In the genomic region with DNA sequence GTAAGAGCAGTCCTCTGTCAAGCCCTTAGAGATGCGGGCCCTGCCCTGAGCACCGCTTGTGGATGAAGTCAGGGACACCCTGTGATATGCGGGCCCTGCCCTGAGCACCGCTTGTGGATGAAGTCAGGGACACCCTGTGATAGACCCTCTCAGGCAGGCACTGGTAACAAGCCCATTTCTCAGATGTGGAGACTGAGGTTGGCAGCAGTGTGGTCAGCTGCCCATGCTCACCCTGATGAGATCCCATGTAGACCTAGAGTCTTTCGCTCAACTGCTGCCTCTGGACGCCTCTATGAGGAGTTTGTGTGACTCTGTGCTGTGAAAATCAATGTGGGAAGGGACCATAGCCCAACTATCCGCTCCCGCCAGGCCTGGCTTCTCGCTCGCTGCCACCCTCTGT, we compare ENCODE assay signal across 33 cellular contexts.
"Had no signal": no experiment of that assay in that cellular context is flagged by ENCODE, and none has a peak within 500 bp of the region (broad histone marks: within the 10 kb centered on the region; RNA-seq: fewer than 3 reads in every experiment).

No MANE protein-coding gene starts in this region.

- H3K27ac ChIP-seq: ascending aorta, VCaP had no signal

- H3K4me1 Mint-ChIP-seq: activated B cell treated with CpG ODN at 0.5 μM for 24 hours; activated CD4-positive, alpha-beta memory T cell treated with anti-CD3 and anti-CD28 coated beads, Interleukin-2, amount 10 ng/mL, durations not matched to agents 7 days and 5 days; activated CD4-positive, alpha-beta T cell treated with anti-CD3 and anti-CD28 coated beads, Interleukin-2, amount 10 ng/mL, durations not matched to agents 7 days and 5 days; activated CD8-positive, alpha-beta memory T cell treated with anti-CD3 and anti-CD28 coated beads, Interleukin-2, amount 10 ng/mL, durations not matched to agents 7 days and 5 days; activated naive CD4-positive, alpha-beta T cell treated with anti-CD3 and anti-CD28 coated beads, Interleukin-2, amount 10 ng/mL, durations not matched to agents 7 days and 5 days; activated naive CD4-positive, alpha-beta T cell treated with anti-CD3 and anti-CD28 coated beads, Interleukin-2, amount 50 U/mL, for 24 hours; activated naive CD8-positive, alpha-beta T cell treated with anti-CD3 and anti-CD28 coated beads, Interleukin-2, amount 10 ng/mL, durations not matched to agents 7 days and 5 days had no signal

- H3K9me3 Mint-ChIP-seq: activated B cell treated with CpG ODN at 0.5 μM for 24 hours; activated CD4-positive, alpha-beta memory T cell treated with anti-CD3 and anti-CD28 coated beads, Interleukin-2, amount 10 ng/mL, durations not matched to agents 7 days and 5 days; activated CD4-positive, alpha-beta T cell treated with anti-CD3 and anti-CD28 coated beads, Interleukin-2, amount 10 ng/mL, durations not matched to agents 7 days and 5 days; activated naive CD4-positive, alpha-beta T cell treated with anti-CD3 and anti-CD28 coated beads, Interleukin-2, amount 10 ng/mL, durations not matched to agents 7 days and 5 days; activated naive CD4-positive, alpha-beta T cell treated with anti-CD3 and anti-CD28 coated beads, Interleukin-2, amount 50 U/mL, for 24 hours; activated naive CD8-positive, alpha-beta T cell treated with anti-CD3 and anti-CD28 coated beads, Interleukin-2, amount 10 ng/mL, durations not matched to agents 7 days and 5 days; activated naive CD8-positive, alpha-beta T cell treated with anti-CD3 and anti-CD28 coated beads, Interleukin-2, amount 50 U/mL, for 24 hours; activated T-cell treated with anti-CD3 and anti-CD28 coated beads, Interleukin-2, amount 50 U/mL, for 24 hours; activated T-helper 2 cell treated with anti-CD3 and anti-CD28 coated beads, Interferon-gamma antibody, Interleukin-2, Interleukin-4, amounts not matched to agents 10 μg/mL and 5 μg/mL and 100 μg/mL, durations not matched to agents 14 hours and 24 hours and 36 hours; T-helper 1 cell treated with Interleukin-12 subunit alpha and Interleukin-12 subunit beta and Interleukin-4 antibody, amounts not matched to agents 30 μg/mL and 1 μg/mL, for 36 hours; T-helper 2 cell treated with Interferon-gamma antibody and Interleukin-4, amounts not matched to agents 5 μg/mL and 100 μg/mL, for 36 hours had no signal

- H3K27ac Mint-ChIP-seq: activated B cell treated with CpG ODN at 0.5 μM for 24 hours; activated CD4-positive, alpha-beta memory T cell treated with anti-CD3 and anti-CD28 coated beads, Interleukin-2, amount 10 ng/mL, durations not matched to agents 7 days and 5 days; activated CD4-positive, alpha-beta T cell treated with anti-CD3 and anti-CD28 coated beads, Interleukin-2, amount 10 ng/mL, durations not matched to agents 7 days and 5 days; activated CD8-positive, alpha-beta memory T cell treated with anti-CD3 and anti-CD28 coated beads, Interleukin-2, amount 10 ng/mL, durations not matched to agents 7 days and 5 days; activated CD8-positive, alpha-beta T cell treated with anti-CD3 and anti-CD28 coated beads, Interleukin-2, amount 10 ng/mL, durations not matched to agents 7 days and 5 days; activated naive CD4-positive, alpha-beta T cell treated with anti-CD3 and anti-CD28 coated beads, Interleukin-2, amount 10 ng/mL, durations not matched to agents 7 days and 5 days; activated naive CD4-positive, alpha-beta T cell treated with anti-CD3 and anti-CD28 coated beads, Interleukin-2, amount 50 U/mL, for 24 hours; activated naive CD8-positive, alpha-beta T cell; activated naive CD8-positive, alpha-beta T cell treated with anti-CD3 and anti-CD28 coated beads, Interleukin-2, amount 10 ng/mL, durations not matched to agents 7 days and 5 days; activated naive CD8-positive, alpha-beta T cell treated with anti-CD3 and anti-CD28 coated beads, Interleukin-2, amount 50 U/mL, for 24 hours; activated T-cell treated with anti-CD3 and anti-CD28 coated beads, Interleukin-2, amount 50 U/mL, for 24 hours; activated T-helper 2 cell treated with anti-CD3 and anti-CD28 coated beads, Interferon-gamma antibody, Interleukin-2, Interleukin-4, amounts not matched to agents 10 μg/mL and 5 μg/mL and 100 μg/mL, durations not matched to agents 14 hours and 24 hours and 36 hours; T-helper 1 cell treated with Interleukin-12 subunit alpha and Interleukin-12 subunit beta and Interleukin-4 antibody, amounts not matched to agents 30 μg/mL and 1 μg/mL, for 36 hours; T-helper 2 cell treated with Interferon-gamma antibody and Interleukin-4, amounts not matched to agents 5 μg/mL and 100 μg/mL, for 36 hours had no signal

- H3K27me3 ChIP-seq: ascending aorta had no signal

- DNase-seq: activated B cell treated with CpG ODN at 0.5 μM for 24 hours; activated CD4-positive, alpha-beta memory T cell treated with anti-CD3 and anti-CD28 coated beads, Interleukin-2, amount 10 ng/mL, durations not matched to agents 7 days and 5 days; activated CD4-positive, alpha-beta T cell treated with anti-CD3 and anti-CD28 coated beads for 48 hours; activated CD4-positive, alpha-beta T cell treated with anti-CD3 and anti-CD28 coated beads, Interleukin-2, amount 10 ng/mL, durations not matched to agents 7 days and 5 days; activated CD4-positive, alpha-beta T cell treated with anti-CD3 and anti-CD28 coated beads, Interleukin-2, amount 50 U/mL, for 48 hours; activated CD4-positive, CD25-positive, alpha-beta regulatory T cell treated with anti-CD3 and anti-CD28 coated beads, Interleukin-2, amount 50 U/mL, for 72 hours; activated CD8-positive, alpha-beta memory T cell treated with anti-CD3 and anti-CD28 coated beads for 24 hours; activated CD8-positive, alpha-beta memory T cell treated with anti-CD3 and anti-CD28 coated beads, Interleukin-2, amount 10 ng/mL, durations not matched to agents 7 days and 5 days; activated CD8-positive, alpha-beta memory T cell treated with anti-CD3 and anti-CD28 coated beads, Interleukin-2, amount 50 U/mL, for 48 hours; activated CD8-positive, alpha-beta T cell treated with anti-CD3 and anti-CD28 coated beads, Interleukin-2, amount 10 ng/mL, durations not matched to agents 7 days and 5 days; activated effector memory CD4-positive, alpha-beta T cell treated with Interleukin-2 at 50 U/mL for 16 hours; activated gamma-delta T cell; activated naive CD4-positive, alpha-beta T cell treated with anti-CD3 and anti-CD28 coated beads, Interleukin-2, amount 10 ng/mL, durations not matched to agents 7 days and 5 days; activated naive CD4-positive, alpha-beta T cell treated with Interleukin-2 at 50 U/mL for 16 hours; activated naive CD8-positive, alpha-beta T cell treated with anti-CD3 and anti-CD28 coated beads, Interleukin-2, amount 10 ng/mL, durations not matched to agents 7 days and 5 days; activated naive CD8-positive, alpha-beta T cell treated with anti-CD3 and anti-CD28 coated beads, Interleukin-2, amount 50 U/mL, for 24 hours; activated T-cell treated with anti-CD3 and anti-CD28 coated beads, Interleukin-2, amount 50 U/mL, for 24 hours; activated T-cell treated with anti-CD3 and anti-CD28 coated beads, Interleukin-2, amount 50 U/mL, for 48 hours; amygdala; anterior cingulate cortex; central memory CD4-positive, alpha-beta T cell; T-helper 1 cell; T-helper 2 cell; T-helper 9 cell had no signal

- H3K9me3 ChIP-seq: ascending aorta had no signal

- H3K36me3 Mint-ChIP-seq: activated CD8-positive, alpha-beta memory T cell treated with anti-CD3 and anti-CD28 coated beads, Interleukin-2, amount 10 ng/mL, durations not matched to agents 7 days and 5 days; activated naive CD4-positive, alpha-beta T cell treated with anti-CD3 and anti-CD28 coated beads, Interleukin-2, amount 10 ng/mL, durations not matched to agents 7 days and 5 days; activated naive CD4-positive, alpha-beta T cell treated with anti-CD3 and anti-CD28 coated beads, Interleukin-2, amount 50 U/mL, for 24 hours; activated naive CD8-positive, alpha-beta T cell; activated naive CD8-positive, alpha-beta T cell treated with anti-CD3 and anti-CD28 coated beads, Interleukin-2, amount 10 ng/mL, durations not matched to agents 7 days and 5 days; brain had no signal

- FAIRE-seq: TTC549 had no signal

- H3K4me3 Mint-ChIP-seq: activated B cell treated with CpG ODN at 0.5 μM for 24 hours; activated CD4-positive, alpha-beta memory T cell treated with anti-CD3 and anti-CD28 coated beads, Interleukin-2, amount 10 ng/mL, durations not matched to agents 7 days and 5 days; activated CD4-positive, alpha-beta T cell treated with anti-CD3 and anti-CD28 coated beads, Interleukin-2, amount 10 ng/mL, durations not matched to agents 7 days and 5 days; activated CD8-positive, alpha-beta memory T cell treated with anti-CD3 and anti-CD28 coated beads, Interleukin-2, amount 10 ng/mL, durations not matched to agents 7 days and 5 days; activated CD8-positive, alpha-beta T cell treated with anti-CD3 and anti-CD28 coated beads, Interleukin-2, amount 10 ng/mL, durations not matched to agents 7 days and 5 days; activated naive CD4-positive, alpha-beta T cell treated with anti-CD3 and anti-CD28 coated beads, Interleukin-2, amount 10 ng/mL, durations not matched to agents 7 days and 5 days; activated naive CD4-positive, alpha-beta T cell treated with anti-CD3 and anti-CD28 coated beads, Interleukin-2, amount 50 U/mL, for 24 hours; activated naive CD8-positive, alpha-beta T cell; activated naive CD8-positive, alpha-beta T cell treated with anti-CD3 and anti-CD28 coated beads, Interleukin-2, amount 10 ng/mL, durations not matched to agents 7 days and 5 days; activated naive CD8-positive, alpha-beta T cell treated with anti-CD3 and anti-CD28 coated beads, Interleukin-2, amount 50 U/mL, for 24 hours; activated T-cell treated with anti-CD3 and anti-CD28 coated beads, Interleukin-2, amount 50 U/mL, for 24 hours; T-helper 1 cell treated with Interleukin-12 subunit alpha and Interleukin-12 subunit beta and Interleukin-4 antibody, amounts not matched to agents 30 μg/mL and 1 μg/mL, for 36 hours; T-helper 2 cell treated with Interferon-gamma antibody and Interleukin-4, amounts not matched to agents 5 μg/mL and 100 μg/mL, for 36 hours had no signal

- H3K4me3 ChIP-seq: ascending aorta had no signal

- ATAC-seq: activated CD8-positive, alpha-beta memory T cell treated with anti-CD3 and anti-CD28 coated beads, Interleukin-2, amount 10 ng/mL, durations not matched to agents 7 days and 5 days; activated CD8-positive, alpha-beta T cell treated with anti-CD3 and anti-CD28 coated beads, Interleukin-2, amount 10 ng/mL, durations not matched to agents 7 days and 5 days; activated naive CD8-positive, alpha-beta T cell treated with anti-CD3 and anti-CD28 coated beads, Interleukin-2, amount 50 U/mL, for 24 hours had no signal
